13 cellular contexts compared by ENCODE assay signal in the genomic region with DNA sequence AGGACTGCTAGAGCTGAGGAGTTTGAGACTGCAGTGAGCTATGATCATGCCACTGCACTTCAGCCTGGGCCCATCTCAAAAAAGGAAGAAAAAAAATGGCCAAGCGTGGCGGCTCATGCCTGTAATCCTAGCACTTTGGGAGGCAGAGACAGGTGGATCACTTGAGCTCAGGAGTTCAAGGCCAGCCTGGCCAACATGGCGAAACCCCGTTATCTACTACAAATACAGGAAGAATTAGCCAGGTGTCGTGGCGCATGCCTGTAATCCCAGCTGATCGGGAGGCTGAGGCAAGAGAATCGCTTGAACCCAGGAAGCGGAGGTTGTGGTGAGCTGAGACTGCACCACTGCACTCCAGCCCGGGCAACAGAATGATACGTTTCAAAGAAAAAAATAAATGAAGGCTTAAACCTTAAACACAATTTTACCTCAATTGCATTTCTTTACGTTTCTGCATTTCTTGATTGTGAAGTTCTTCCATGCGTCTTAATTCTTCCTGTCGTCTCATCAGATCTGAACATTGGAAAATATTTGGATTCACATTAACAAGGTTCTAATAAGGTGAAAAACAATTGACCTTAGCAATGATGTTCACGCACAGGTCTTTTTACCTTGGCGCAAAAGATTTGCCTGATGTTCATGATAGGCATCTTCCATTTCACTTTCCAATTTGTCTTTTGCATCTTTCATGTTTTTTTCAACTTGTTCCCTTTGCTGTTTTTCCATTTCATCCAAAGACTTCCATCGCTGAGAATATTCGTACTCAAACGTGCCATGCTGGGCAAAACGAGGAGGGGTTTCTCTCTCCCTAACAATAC. TPM values are rescaled to one million over a fixed set of nuclear protein-coding genes. Genes with fewer than 3 reads are reported as not detected.
A peak's percentile ranks its signal among the peaks of the same experiment; 100 is the strongest.
DNase-seq lines count a peak whose midpoint lies in the region; ATAC-seq and TF ChIP-seq lines count a peak whose summit lies in the region.
"Had no signal": no experiment of that assay in that cellular context is flagged by ENCODE, and none has a peak within 500 bp of the region (broad histone marks: within the 10 kb centered on the region; RNA-seq: fewer than 3 reads in every experiment).

No MANE protein-coding gene starts in this region.

- H3K9me3 ChIP-seq in AG04450 (ENCODE audit: control insufficient read depth, insufficient read depth, low read length) (no peaks in the 10 kb centered on the region), mesodermal cell (ENCODE audit: control insufficient read depth, low read length) (no peaks in the 10 kb centered on the region)

- H3K27ac Mint-ChIP-seq in activated naive CD8-positive, alpha-beta T cell treated with anti-CD3 and anti-CD28 coated beads, Interleukin-2, amount 50 U/mL, for 24 hours, result peak overlapping the region; percentile 84

- peaks cover 79% of the 10 kb centered on the region for H3K36me3 Mint-ChIP-seq in activated naive CD8-positive, alpha-beta T cell treated with anti-CD3 and anti-CD28 coated beads, Interleukin-2, amount 50 U/mL, for 24 hours (ENCODE audit: low read depth)

- intact Hi-C loops in posterior vena cava (cut with DNase I), result no loop called here

- 91 to 95% methylated on average over 17 to 18 of the region's 20 CpGs for WGBS in mesodermal cell (ENCODE audit: insufficient coverage in 2 of 2), 2 experiments

- peak overlapping the region; percentile 97 for H3K4me3 ChIP-seq in AG04450 (ENCODE audit: low read depth, low read length)
- peak overlapping the region; percentile 94 for H3K4me3 ChIP-seq in HFF-Myc (replicated peaks; ENCODE audit: low read depth, low read length)
- H3K4me3 ChIP-seq in mesodermal cell (ENCODE audit: extremely low read depth, insufficient read depth, low read length, poor library complexity, severe bottlenecking), result peak overlapping the region; percentile 6

- peak overlapping the region; percentile 89 for H3K4me3 Mint-ChIP-seq in activated naive CD8-positive, alpha-beta T cell treated with anti-CD3 and anti-CD28 coated beads, Interleukin-2, amount 50 U/mL, for 24 hours

- CTCF ChIA-PET in AG04450 (lab: Charles Lee), result no interaction called here

- no peak for DNase-seq in AG04450 (ENCODE audit: low read depth, low spot score)
- DNase-seq in HFF-Myc (ENCODE audit: extremely low read depth, low read depth), result no peak
- peak; percentile 8 for DNase-seq in activated naive CD8-positive, alpha-beta T cell treated with anti-CD3 and anti-CD28 coated beads, Interleukin-2, amount 50 U/mL, for 24 hours
- DNase-seq in NCI-H187 (lab: John Stamatoyannopoulos, UW), result no peak
- no peak for DNase-seq in posterior vena cava (ENCODE audit: low spot score)
- DNase-seq in islet precursor cell, result no peak
- DNase-seq: activated CD4-positive, CD25-positive, alpha-beta regulatory T cell; anterior cingulate cortex; COR-L47; NCI-H2107; posterior cingulate gyrus had no signal

- H3K4me1 Mint-ChIP-seq in activated naive CD8-positive, alpha-beta T cell treated with anti-CD3 and anti-CD28 coated beads, Interleukin-2, amount 50 U/mL, for 24 hours, result peaks cover 80% of the 10 kb centered on the region

- TF ChIP-seq CTCF in AG04450 (IDR thresholded peaks at IDR 0.05; ENCODE audit: low read depth, low read length) (no peak), HFF-Myc (IDR thresholded peaks at IDR 0.05; ENCODE audit: low read depth, low read length, missing control alignments) (no peak)

- H3K27ac ChIP-seq in AG04450 (ENCODE audit: low read depth, low read length), result no peak overlapping the region
- peak overlapping the region; percentile 29 for H3K27ac ChIP-seq in mesodermal cell (ENCODE audit: low read depth, low read length, severe bottlenecking)

- ATAC-seq in activated naive CD8-positive, alpha-beta T cell treated with anti-CD3 and anti-CD28 coated beads, Interleukin-2, amount 50 U/mL, for 24 hours, result no peak
- no peak for ATAC-seq in HG03565 (IDR thresholded peaks at IDR 0.05; ENCODE audit: unreplicated experiment)

- H3K4me1 ChIP-seq in mesodermal cell (ENCODE audit: control insufficient read depth, insufficient read depth, low read length, poor library complexity, severe bottlenecking), result peaks cover 23% of the 10 kb centered on the region

- peaks cover 78% of the 10 kb centered on the region for H3K36me3 ChIP-seq in mesodermal cell (ENCODE audit: control insufficient read depth, insufficient read depth, low read length)

- no peaks in the 10 kb centered on the region for H3K27me3 ChIP-seq in AG04450 (ENCODE audit: control insufficient read depth, insufficient read depth, low read length)

- H3K9me3 Mint-ChIP-seq in activated naive CD8-positive, alpha-beta T cell treated with anti-CD3 and anti-CD28 coated beads, Interleukin-2, amount 50 U/mL, for 24 hours, result no peaks in the 10 kb centered on the region

- POLR2A ChIA-PET in AG04450 (lab: Yijun Ruan, JAX), result no interaction called here

- H3K27me3 Mint-ChIP-seq in activated naive CD8-positive, alpha-beta T cell treated with anti-CD3 and anti-CD28 coated beads, Interleukin-2, amount 50 U/mL, for 24 hours, result peaks cover 2% of the 10 kb centered on the region

RNA-seq across cellular contexts. Expression of a gene that starts 4.2 kb away (rescaled TPM):
- polyA plus RNA-seq in AG04450 (2011; rRNA removed), result 107 and 126 TPM in 2 replicates
- polyA minus RNA-seq in AG04450 (2011; rRNA and poly(A)+ RNA removed), result 48.4 and 93.0 TPM in 2 replicates
- 108 TPM for polyA plus RNA-seq in mesodermal cell (2013, experiment 1 of 2)
- 158 TPM for polyA plus RNA-seq in mesodermal cell (2013, experiment 2 of 2)
- 100 to 1,000 TPM; 143 to 170 TPM for total RNA-seq in posterior vena cava

Comparison
In these comparisons a context has a peak if more than half of its experiments do, and no peak if none do; other contexts are left out.
1. H3K4me3 ChIP-seq: peak in every context shown above with its lines; median percentile 97 in AG04450; 94 in HFF-Myc; 6 in mesodermal cell.